ENCODE assay signal across 16 cellular contexts in genomic region chr12:53227341-53227740, GRCh38. TPM values are rescaled to one million over a fixed set of nuclear protein-coding genes. Genes with fewer than 3 reads are reported as not detected.
DNase-seq lines count a peak whose midpoint lies in the region; ATAC-seq and TF ChIP-seq lines count a peak whose summit lies in the region.
"Had no signal": no experiment of that assay in that cellular context is flagged by ENCODE, and none has a peak within 500 bp of the region (broad histone marks: within the 10 kb centered on the region; RNA-seq: fewer than 3 reads in every experiment).

No MANE protein-coding gene starts in this region.

- no peak for DNase-seq in MCF 10A (ENCODE audit: unreplicated experiment)
- DNase-seq in mammary epithelial cell = no peak
- peak; percentile 19 for DNase-seq in osteoblast (ENCODE audit: insufficient read length, low spot score, missing footprints)
- DNase-seq in NCI-H1417 (lab: John Stamatoyannopoulos, UW) = no peak
- no peak for DNase-seq in activated CD8-positive, alpha-beta T cell treated with anti-CD3 and anti-CD28 coated beads, Interleukin-2, amount 10 ng/mL, durations not matched to agents 7 days and 5 days
- no peak for DNase-seq in NCI-H446 treated with DMSO at 0.1 percent for 48 hours (lab: John Stamatoyannopoulos, UW)
- DNase-seq: C1 segment of cervical spinal cord; NCI-H2107; NCI-H345; NCI-H69; NK-92 treated with Interleukin-12 subunit alpha and Interleukin-12 subunit beta, amount 100 ng/mL, for 24 hours had no signal

- H2AFZ ChIP-seq in mammary epithelial cell (ENCODE audit: low read depth, low read length) (no peak overlapping the region), osteoblast (ENCODE audit: low read length) (no peak overlapping the region)

- dilution Hi-C loops in mammary epithelial cell (cut with HindIII; ENCODE audit: low sequenced_read_pairs) = no loop called here

- H3K9me3 Mint-ChIP-seq in MCF 10A (ENCODE audit: unreplicated experiment) = no peaks in the 10 kb centered on the region
- no peaks in the 10 kb centered on the region for H3K9me3 Mint-ChIP-seq in activated CD8-positive, alpha-beta T cell treated with anti-CD3 and anti-CD28 coated beads, Interleukin-2, amount 10 ng/mL, durations not matched to agents 7 days and 5 days (ENCODE audit: insufficient read depth)

- in situ Hi-C loops in mammary epithelial cell (cut with MboI; ENCODE audit: low sequenced_read_pairs in 2 of 2) = no loop called here

- H3K79me2 ChIP-seq in mammary epithelial cell (ENCODE audit: insufficient read depth, low read length) (peaks cover 57% of the 10 kb centered on the region), osteoblast (ENCODE audit: insufficient read depth, low read length) (peaks cover 9% of the 10 kb centered on the region)

- no peak for ATAC-seq in HG03045 (IDR thresholded peaks at IDR 0.05; ENCODE audit: unreplicated experiment)
- no peak for ATAC-seq in activated CD8-positive, alpha-beta T cell treated with anti-CD3 and anti-CD28 coated beads, Interleukin-2, amount 10 ng/mL, durations not matched to agents 7 days and 5 days

- H3K4me3 Mint-ChIP-seq in MCF 10A (ENCODE audit: unreplicated experiment) = no peak overlapping the region
- H3K4me3 Mint-ChIP-seq in activated CD8-positive, alpha-beta T cell treated with anti-CD3 and anti-CD28 coated beads, Interleukin-2, amount 10 ng/mL, durations not matched to agents 7 days and 5 days = no peak overlapping the region

- H3K27ac ChIP-seq in mammary epithelial cell (ENCODE audit: insufficient read depth, low read depth, low read length) (no peak overlapping the region), esophagus (ENCODE audit: low read depth in 2 of 2, low read length in 1 of 2) (peak overlapping the region; percentile 87), osteoblast (ENCODE audit: low read depth, low read length) (no peak overlapping the region)
- H3K27ac ChIP-seq: HL-60 had no signal

- H3K27me3 Mint-ChIP-seq in MCF 10A (ENCODE audit: insufficient read depth, unreplicated experiment) = no peaks in the 10 kb centered on the region
- H3K27me3 Mint-ChIP-seq in activated CD8-positive, alpha-beta T cell treated with anti-CD3 and anti-CD28 coated beads, Interleukin-2, amount 10 ng/mL, durations not matched to agents 7 days and 5 days (ENCODE audit: low read depth) = no peaks in the 10 kb centered on the region

- CTCF ChIA-PET in MCF 10A (lab: Yijun Ruan, JAX) (interaction anchor here (1.3 kb wide), 1 partner anchor 69 kb away, joined by 3 read pairs; no protein-coding TSS in a partner anchor), mammary epithelial cell (lab: Charles Lee; ENCODE audit: low non-redundant PET) (no interaction called here)
- CTCF ChIA-PET in activated CD8-positive, alpha-beta T cell treated with anti-CD3 and anti-CD28 coated beads, Interleukin-2, amount 10 ng/mL, durations not matched to agents 7 days and 5 days (lab: Charles Lee) = interaction anchor here (1.4 kb wide), 1 partner anchor 14 kb away, joined by 5 read pairs; no protein-coding TSS in a partner anchor

- peak overlapping the region; percentile 29 for H3K27ac Mint-ChIP-seq in MCF 10A (ENCODE audit: low read depth, unreplicated experiment)
- H3K27ac Mint-ChIP-seq in activated CD8-positive, alpha-beta T cell treated with anti-CD3 and anti-CD28 coated beads, Interleukin-2, amount 10 ng/mL, durations not matched to agents 7 days and 5 days = no peak overlapping the region

- peaks cover 63% of the 10 kb centered on the region for H3K4me1 ChIP-seq in mammary epithelial cell (ENCODE audit: insufficient read depth, low read length)
- H3K4me1 ChIP-seq in esophagus (ENCODE audit: control insufficient read depth in 2 of 2, insufficient read depth in 2 of 2, low read length in 1 of 2) = peaks cover 11 to 36% of the 10 kb centered on the region in 2 donors
- peaks cover 41% of the 10 kb centered on the region for H3K4me1 ChIP-seq in osteoblast (ENCODE audit: insufficient read depth, low read length)

- H4K20me1 ChIP-seq in mammary epithelial cell (ENCODE audit: insufficient read depth, low read length) (no peaks in the 10 kb centered on the region), osteoblast (ENCODE audit: insufficient read depth, low read length) (no peaks in the 10 kb centered on the region)

- H3K4me2 ChIP-seq in mammary epithelial cell (ENCODE audit: insufficient read depth, low read depth, low read length) = no peak overlapping the region
- no peak overlapping the region for H3K4me2 ChIP-seq in osteoblast (ENCODE audit: insufficient read depth, low read length)

- BruUV-seq in MCF 10A (replicated peaks; lab: Mats Ljungman, UMichigan) (no TSS peak), mammary epithelial cell (replicated peaks; lab: Mats Ljungman, UMichigan) (no TSS peak)

- peaks cover 14% of the 10 kb centered on the region for H3K36me3 Mint-ChIP-seq in MCF 10A (ENCODE audit: insufficient read depth, unreplicated experiment)
- peaks cover 11% of the 10 kb centered on the region for H3K36me3 Mint-ChIP-seq in activated CD8-positive, alpha-beta T cell treated with anti-CD3 and anti-CD28 coated beads, Interleukin-2, amount 10 ng/mL, durations not matched to agents 7 days and 5 days (ENCODE audit: low read depth)

- H3K9me3 ChIP-seq in mammary epithelial cell (replicated peaks; ENCODE audit: insufficient read depth, low read length) (no peaks in the 10 kb centered on the region), esophagus (ENCODE audit: control insufficient read depth in 2 of 2, insufficient read depth in 1 of 2, low read depth in 1 of 2, low read length in 1 of 2) (no peaks in the 10 kb centered on the region), osteoblast (ENCODE audit: low read depth, low read length) (no peaks in the 10 kb centered on the region)
- H3K9me3 ChIP-seq: Caco-2, HAP-1 had no signal

- H3K4me3 ChIP-seq in mammary epithelial cell (replicated peaks in 1 of 3; ENCODE audit: insufficient read depth in 1 of 3, low read depth in 2 of 3, low read length in 3 of 3) (no peak overlapping the region), esophagus (ENCODE audit: low read depth in 1 of 2, low read length in 2 of 2) (peak overlapping the region in 1 of 2 donors; percentile 11), osteoblast (ENCODE audit: insufficient read depth, low read length) (no peak overlapping the region)
- H3K4me3 ChIP-seq: HAP-1 had no signal

- H3K4me1 Mint-ChIP-seq in MCF 10A (ENCODE audit: insufficient read depth, unreplicated experiment) = peaks cover 62% of the 10 kb centered on the region
- peaks cover 66% of the 10 kb centered on the region for H3K4me1 Mint-ChIP-seq in activated CD8-positive, alpha-beta T cell treated with anti-CD3 and anti-CD28 coated beads, Interleukin-2, amount 10 ng/mL, durations not matched to agents 7 days and 5 days (ENCODE audit: low read depth)

- H3K36me3 ChIP-seq in mammary epithelial cell (ENCODE audit: insufficient read depth, low read length) (peaks cover 9% of the 10 kb centered on the region), esophagus (ENCODE audit: control insufficient read depth in 2 of 2, insufficient read depth in 2 of 2, low read length in 1 of 2) (peaks cover 0 to 15% of the 10 kb centered on the region in 2 donors), osteoblast (ENCODE audit: insufficient read depth, low read length) (no peaks in the 10 kb centered on the region)
- H3K36me3 ChIP-seq: HAP-1 had no signal

- H3K9ac ChIP-seq in mammary epithelial cell (ENCODE audit: insufficient read depth, low read length) = no peak overlapping the region

- WGBS in mammary epithelial cell (ENCODE audit: low coverage, missing lambda C conversion rate) = 100% methylated on average over 4 of the region's 11 CpGs
- WGBS in esophagus, 2 donors = 94% methylated on average over 11 of the region's 11 CpGs

- POLR2A ChIA-PET in MCF 10A (lab: Yijun Ruan, JAX) = interaction anchor here (0.8 kb wide), 1 partner anchor 9 kb away, joined by 3 read pairs; no protein-coding TSS in a partner anchor
- POLR2A ChIA-PET in activated CD8-positive, alpha-beta T cell treated with anti-CD3 and anti-CD28 coated beads, Interleukin-2, amount 10 ng/mL, durations not matched to agents 7 days and 5 days (lab: Charles Lee) = no interaction called here

- no peaks in the 10 kb centered on the region for H3K27me3 ChIP-seq in mammary epithelial cell (ENCODE audit: insufficient read depth, low read length)
- H3K27me3 ChIP-seq in esophagus (ENCODE audit: control insufficient read depth in 1 of 2, insufficient read depth in 2 of 2, low read length in 2 of 2) = no peaks in the 10 kb centered on the region
- no peaks in the 10 kb centered on the region for H3K27me3 ChIP-seq in osteoblast (ENCODE audit: insufficient read depth, low read length)

- TF ChIP-seq CTCF in MCF 10A (IDR thresholded peaks at IDR 0.05; ENCODE audit: unreplicated experiment) = no peak
- no peak for TF ChIP-seq CTCF in mammary epithelial cell (conservative IDR thresholded peaks at IDR 0.05 in 1 of 2, IDR thresholded peaks at IDR 0.05 in 1 of 2; ENCODE audit: extremely low read depth in 1 of 2, insufficient read depth in 1 of 2, low read depth in 1 of 2, low read length in 2 of 2)
- TF ChIP-seq CTCF in osteoblast (IDR thresholded peaks at IDR 0.05; ENCODE audit: extremely low read depth, low read depth, low read length) = no peak

- intact Hi-C loops in MCF 10A (cut with micrococcal nuclease) = no loop called here
- intact Hi-C loops in mammary epithelial cell (cut with micrococcal nuclease) = no loop called here

RNA-seq across cellular contexts. Expression of gene RARG, which starts 4.7 kb away (rescaled TPM):
- total RNA-seq in MCF 10A (2022) (30.9 and 43.7 TPM in 2 replicates), mammary epithelial cell (10 to 100 TPM; 33.5 to 79.0 TPM), osteoblast (46.6 and 49.9 TPM in 2 replicates)
- polyA plus RNA-seq in mammary epithelial cell (36.3 TPM), esophagus (100 to 1,000 TPM in 1 of 2 donors, 10 to 100 TPM in 1; 84.8 to 104 TPM)
- polyA minus RNA-seq in mammary epithelial cell = 56.8 TPM
- total RNA-seq in activated CD8-positive, alpha-beta T cell treated with anti-CD3 and anti-CD28 coated beads, Interleukin-2, amount 10 ng/mL, durations not matched to agents 7 days and 5 days = 10 to 100 TPM; 44.1 to 45.9 TPM

RNA-seq across cellular contexts. Expression of gene ITGB7, which starts 20.3 kb away (rescaled TPM):
- total RNA-seq in MCF 10A (2022) (1.0 and 1.1 TPM in 2 replicates), mammary epithelial cell (1 to 10 TPM; 1.8 to 3.5 TPM), osteoblast (0.88 and 1.1 TPM in 2 replicates)
- polyA plus RNA-seq in mammary epithelial cell (0.33 TPM), esophagus (1 to 10 TPM; 7.5 to 8.0 TPM)
- 7.1 TPM for polyA minus RNA-seq in mammary epithelial cell
- total RNA-seq in activated CD8-positive, alpha-beta T cell treated with anti-CD3 and anti-CD28 coated beads, Interleukin-2, amount 10 ng/mL, durations not matched to agents 7 days and 5 days = 100 to 1,000 TPM; 500 to 503 TPM

RNA-seq across cellular contexts. Expression of gene ESPL1, which starts 40.8 kb away (rescaled TPM):
- total RNA-seq in MCF 10A (2022) (9.8 and 12.1 TPM in 2 replicates), mammary epithelial cell (10 to 100 TPM in 1 of 2 donors, under 1 TPM in 1; 0.67 to 19.7 TPM), osteoblast (0.72 and 1.8 TPM in 2 replicates)
- polyA plus RNA-seq in mammary epithelial cell (10.0 TPM), esophagus (10 to 100 TPM; 43.8 to 66.1 TPM)
- 62.4 TPM for polyA minus RNA-seq in mammary epithelial cell
- 100 to 1,000 TPM; 126 TPM for total RNA-seq in activated CD8-positive, alpha-beta T cell treated with anti-CD3 and anti-CD28 coated beads, Interleukin-2, amount 10 ng/mL, durations not matched to agents 7 days and 5 days

RNA-seq across cellular contexts. Expression of gene CSAD, which starts 46.6 kb away (rescaled TPM):
- total RNA-seq in MCF 10A (2022) = 22.7 and 30.8 TPM in 2 replicates
- total RNA-seq in mammary epithelial cell = 10 to 100 TPM; 10.2 to 22.1 TPM
- polyA plus RNA-seq in mammary epithelial cell = 7.8 TPM
- polyA minus RNA-seq in mammary epithelial cell = 12.7 TPM
- 10 to 100 TPM; 25.6 to 63.7 TPM for polyA plus RNA-seq in esophagus
- total RNA-seq in osteoblast = 9.1 and 9.4 TPM in 2 replicates
- total RNA-seq in activated CD8-positive, alpha-beta T cell treated with anti-CD3 and anti-CD28 coated beads, Interleukin-2, amount 10 ng/mL, durations not matched to agents 7 days and 5 days = 10 to 100 TPM; 15.7 to 17.0 TPM

RNA-seq across cellular contexts. Expression of gene ZNF740, which starts 46.8 kb away (rescaled TPM):
- total RNA-seq in MCF 10A (2022) (34.9 and 36.2 TPM in 2 replicates), mammary epithelial cell (10 to 100 TPM; 10.0 to 30.9 TPM), osteoblast (14.7 and 19.5 TPM in 2 replicates)
- polyA plus RNA-seq in mammary epithelial cell (5.9 TPM), esophagus (1 to 10 TPM; 4.7 to 5.3 TPM)
- 33.1 TPM for polyA minus RNA-seq in mammary epithelial cell
- total RNA-seq in activated CD8-positive, alpha-beta T cell treated with anti-CD3 and anti-CD28 coated beads, Interleukin-2, amount 10 ng/mL, durations not matched to agents 7 days and 5 days = 10 to 100 TPM; 28.2 to 31.4 TPM

Comparison
In these comparisons a context has a peak if more than half of its experiments do, and no peak if none do; other contexts are left out.
1. H3K27ac ChIP-seq: peak in esophagus (2 of 2); none in mammary epithelial cell (single experiment) and osteoblast (single experiment).
2. RNA of gene ITGB7, which starts 20.3 kb away (total RNA-seq): 500 to 503 TPM in activated CD8-positive, alpha-beta T cell treated with anti-CD3 and anti-CD28 coated beads, Interleukin-2, amount 10 ng/mL, durations not matched to agents 7 days and 5 days; 1.8 to 3.5 TPM in mammary epithelial cell, 0.88 to 1.1 TPM in osteoblast and 1.0 to 1.1 TPM in MCF 10A; every median in the first group is over 100 times any median in the second.